In genomic region chr12:12901158-12901791, GRCh38 we compare ENCODE assay signal across 1 cellular context.
A peak's percentile ranks its signal among the peaks of the same experiment; 100 is the strongest.
TF ChIP-seq lines count a peak whose summit lies in the region.

No MANE protein-coding gene starts in this region.

TF ChIP-seq in HEK293, 187 proteins besides CTCF, POLR2A, EP300 and RAD21 (continued from another document and continues in another):
- TF ChIP-seq ZNF473 (tag by site-specific recombination; IDR thresholded peaks at IDR 0.05) (no peak), ZNF214 (tag by site-specific recombination; IDR thresholded peaks at IDR 0.05; ENCODE audit: borderline replicate concordance) (no peak), PRDM1 (tag by site-specific recombination; IDR thresholded peaks at IDR 0.05) (no peak), ZNF155 (tag by site-specific recombination; IDR thresholded peaks at IDR 0.05) (no peak), KLF7 (tag by site-specific recombination; IDR thresholded peaks at IDR 0.05; ENCODE audit: borderline replicate concordance) (no peak), BCL11A (tag by site-specific recombination; IDR thresholded peaks at IDR 0.05; ENCODE audit: low read depth) (no peak), ZBTB1 (tag by site-specific recombination; IDR thresholded peaks at IDR 0.05) (no peak), MYNN (tag by site-specific recombination; IDR thresholded peaks at IDR 0.05; ENCODE audit: borderline replicate concordance) (no peak), BCL11B (tag by site-specific recombination; IDR thresholded peaks at IDR 0.05; ENCODE audit: low read depth) (no peak), ZNF16 (tag by site-specific recombination; IDR thresholded peaks at IDR 0.05; ENCODE audit: low read depth) (no peak), ZNF624 (tag by site-specific recombination; IDR thresholded peaks at IDR 0.05) (no peak), ZBTB7A (tag by site-specific recombination; IDR thresholded peaks at IDR 0.05; ENCODE audit: low read depth) (no peak), ZNF121 (tag by site-specific recombination; IDR thresholded peaks at IDR 0.05) (no peak), ZNF366 (tag by site-specific recombination; conservative IDR thresholded peaks at IDR 0.05) (no peak; the same call in 1 of the 2 replicates), PBX3 (CRISPR knock-in tag; IDR thresholded peaks at IDR 0.05) (no peak), ZNF610 (tag by site-specific recombination; IDR thresholded peaks at IDR 0.05; ENCODE audit: borderline replicate concordance) (no peak), ZNF707 (tag by site-specific recombination; IDR thresholded peaks at IDR 0.05) (no peak), ZNF140 (tag by site-specific recombination; IDR thresholded peaks at IDR 0.05) (no peak), ZSCAN16 (tag by site-specific recombination; IDR thresholded peaks at IDR 0.05) (0 out of 2 replicates have a peak, but pooled peaks have one; percentile 26), ZNF449 (tag by site-specific recombination; IDR thresholded peaks at IDR 0.05) (no peak), ZBTB8A (tag by site-specific recombination; IDR thresholded peaks at IDR 0.05) (no peak), ZXDB (tag by site-specific recombination; IDR thresholded peaks at IDR 0.05) (no peak), ZFP3 (tag by site-specific recombination; IDR thresholded peaks at IDR 0.05; ENCODE audit: low read depth) (no peak), GFI1B (tag by site-specific recombination; IDR thresholded peaks at IDR 0.05) (no peak), ZNF248 (tag by site-specific recombination; IDR thresholded peaks at IDR 0.05) (no peak), TRIM28 (IDR thresholded peaks at IDR 0.05; ENCODE audit: borderline replicate concordance, low read length) (no peak; the same call in 1 of the 2 replicates), ZNF391 (tag by site-specific recombination; IDR thresholded peaks at IDR 0.05; ENCODE audit: borderline replicate concordance, low read depth) (no peak), ZEB2 (tag by site-specific recombination; IDR thresholded peaks at IDR 0.05) (0 out of 2 replicates have a peak, but pooled peaks have one; percentile 11), ZNF776 (tag by site-specific recombination; IDR thresholded peaks at IDR 0.05; ENCODE audit: borderline replicate concordance) (no peak), ZBTB17 (tag by site-specific recombination; IDR thresholded peaks at IDR 0.05) (peak; percentile 81), HOXC10 (CRISPR knock-in tag; IDR thresholded peaks at IDR 0.05) (no peak), ZNF501 (tag by site-specific recombination; IDR thresholded peaks at IDR 0.05) (0 out of 2 replicates have a peak, but pooled peaks have one; percentile 38), ZNF558 (tag by site-specific recombination; IDR thresholded peaks at IDR 0.05) (no peak), ZNF645 (tag by site-specific recombination; IDR thresholded peaks at IDR 0.05) (no peak), ZNF529 (tag by site-specific recombination; IDR thresholded peaks at IDR 0.05; ENCODE audit: insufficient replicate concordance) (no peak), ZNF23 (tag by site-specific recombination; IDR thresholded peaks at IDR 0.05; ENCODE audit: borderline replicate concordance) (no peak), ZNF394 (tag by site-specific recombination; IDR thresholded peaks at IDR 0.05; ENCODE audit: borderline replicate concordance) (peak; percentile 39; the same call in 1 of the 2 replicates), ZNF488 (tag by site-specific recombination; IDR thresholded peaks at IDR 0.05) (no peak), ZNF354C (tag by site-specific recombination; IDR thresholded peaks at IDR 0.05; ENCODE audit: borderline replicate concordance, low read depth) (no peak), ZFP69B (tag by site-specific recombination; IDR thresholded peaks at IDR 0.05) (no peak), ZNF768 (tag by site-specific recombination; IDR thresholded peaks at IDR 0.05) (no peak), ZBTB49 (tag by site-specific recombination; IDR thresholded peaks at IDR 0.05; ENCODE audit: low read depth) (no peak), ZNF596 (tag by site-specific recombination; IDR thresholded peaks at IDR 0.05) (no peak)
- TF ChIP-seq, protein P1, sequence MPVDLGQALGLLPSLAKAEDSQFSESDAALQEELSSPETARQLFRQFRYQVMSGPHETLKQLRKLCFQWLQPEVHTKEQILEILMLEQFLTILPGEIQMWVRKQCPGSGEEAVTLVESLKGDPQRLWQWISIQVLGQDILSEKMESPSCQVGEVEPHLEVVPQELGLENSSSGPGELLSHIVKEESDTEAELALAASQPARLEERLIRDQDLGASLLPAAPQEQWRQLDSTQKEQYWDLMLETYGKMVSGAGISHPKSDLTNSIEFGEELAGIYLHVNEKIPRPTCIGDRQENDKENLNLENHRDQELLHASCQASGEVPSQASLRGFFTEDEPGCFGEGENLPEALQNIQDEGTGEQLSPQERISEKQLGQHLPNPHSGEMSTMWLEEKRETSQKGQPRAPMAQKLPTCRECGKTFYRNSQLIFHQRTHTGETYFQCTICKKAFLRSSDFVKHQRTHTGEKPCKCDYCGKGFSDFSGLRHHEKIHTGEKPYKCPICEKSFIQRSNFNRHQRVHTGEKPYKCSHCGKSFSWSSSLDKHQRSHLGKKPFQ (tag by site-specific recombination; IDR thresholded peaks at IDR 0.05) = no peak
- TF ChIP-seq, protein P2, sequence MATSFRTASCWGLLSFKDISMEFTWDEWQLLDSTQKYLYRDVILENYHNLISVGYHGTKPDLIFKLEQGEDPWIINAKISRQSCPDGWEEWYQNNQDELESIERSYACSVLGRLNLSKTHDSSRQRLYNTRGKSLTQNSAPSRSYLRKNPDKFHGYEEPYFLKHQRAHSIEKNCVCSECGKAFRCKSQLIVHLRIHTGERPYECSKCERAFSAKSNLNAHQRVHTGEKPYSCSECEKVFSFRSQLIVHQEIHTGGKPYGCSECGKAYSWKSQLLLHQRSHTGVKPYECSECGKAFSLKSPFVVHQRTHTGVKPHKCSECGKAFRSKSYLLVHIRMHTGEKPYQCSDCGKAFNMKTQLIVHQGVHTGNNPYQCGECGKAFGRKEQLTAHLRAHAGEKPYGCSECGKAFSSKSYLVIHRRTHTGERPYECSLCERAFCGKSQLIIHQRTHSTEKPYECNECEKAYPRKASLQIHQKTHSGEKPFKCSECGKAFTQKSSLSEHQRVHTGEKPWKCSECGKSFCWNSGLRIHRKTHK (tag by site-specific recombination; IDR thresholded peaks at IDR 0.05) = no peak
- TF ChIP-seq, protein P3, sequence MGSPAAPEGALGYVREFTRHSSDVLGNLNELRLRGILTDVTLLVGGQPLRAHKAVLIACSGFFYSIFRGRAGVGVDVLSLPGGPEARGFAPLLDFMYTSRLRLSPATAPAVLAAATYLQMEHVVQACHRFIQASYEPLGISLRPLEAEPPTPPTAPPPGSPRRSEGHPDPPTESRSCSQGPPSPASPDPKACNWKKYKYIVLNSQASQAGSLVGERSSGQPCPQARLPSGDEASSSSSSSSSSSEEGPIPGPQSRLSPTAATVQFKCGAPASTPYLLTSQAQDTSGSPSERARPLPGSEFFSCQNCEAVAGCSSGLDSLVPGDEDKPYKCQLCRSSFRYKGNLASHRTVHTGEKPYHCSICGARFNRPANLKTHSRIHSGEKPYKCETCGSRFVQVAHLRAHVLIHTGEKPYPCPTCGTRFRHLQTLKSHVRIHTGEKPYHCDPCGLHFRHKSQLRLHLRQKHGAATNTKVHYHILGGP (tag by site-specific recombination; IDR thresholded peaks at IDR 0.05) = no peak
- TF ChIP-seq, protein P4, sequence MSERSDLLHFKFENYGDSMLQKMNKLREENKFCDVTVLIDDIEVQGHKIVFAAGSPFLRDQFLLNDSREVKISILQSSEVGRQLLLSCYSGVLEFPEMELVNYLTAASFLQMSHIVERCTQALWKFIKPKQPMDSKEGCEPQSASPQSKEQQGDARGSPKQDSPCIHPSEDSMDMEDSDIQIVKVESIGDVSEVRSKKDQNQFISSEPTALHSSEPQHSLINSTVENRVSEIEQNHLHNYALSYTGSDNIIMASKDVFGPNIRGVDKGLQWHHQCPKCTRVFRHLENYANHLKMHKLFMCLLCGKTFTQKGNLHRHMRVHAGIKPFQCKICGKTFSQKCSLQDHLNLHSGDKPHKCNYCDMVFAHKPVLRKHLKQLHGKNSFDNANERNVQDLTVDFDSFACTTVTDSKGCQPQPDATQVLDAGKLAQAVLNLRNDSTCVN (tag by site-specific recombination; optimal IDR thresholded peaks at IDR 0.05) = no peak
- TF ChIP-seq, protein P5, sequence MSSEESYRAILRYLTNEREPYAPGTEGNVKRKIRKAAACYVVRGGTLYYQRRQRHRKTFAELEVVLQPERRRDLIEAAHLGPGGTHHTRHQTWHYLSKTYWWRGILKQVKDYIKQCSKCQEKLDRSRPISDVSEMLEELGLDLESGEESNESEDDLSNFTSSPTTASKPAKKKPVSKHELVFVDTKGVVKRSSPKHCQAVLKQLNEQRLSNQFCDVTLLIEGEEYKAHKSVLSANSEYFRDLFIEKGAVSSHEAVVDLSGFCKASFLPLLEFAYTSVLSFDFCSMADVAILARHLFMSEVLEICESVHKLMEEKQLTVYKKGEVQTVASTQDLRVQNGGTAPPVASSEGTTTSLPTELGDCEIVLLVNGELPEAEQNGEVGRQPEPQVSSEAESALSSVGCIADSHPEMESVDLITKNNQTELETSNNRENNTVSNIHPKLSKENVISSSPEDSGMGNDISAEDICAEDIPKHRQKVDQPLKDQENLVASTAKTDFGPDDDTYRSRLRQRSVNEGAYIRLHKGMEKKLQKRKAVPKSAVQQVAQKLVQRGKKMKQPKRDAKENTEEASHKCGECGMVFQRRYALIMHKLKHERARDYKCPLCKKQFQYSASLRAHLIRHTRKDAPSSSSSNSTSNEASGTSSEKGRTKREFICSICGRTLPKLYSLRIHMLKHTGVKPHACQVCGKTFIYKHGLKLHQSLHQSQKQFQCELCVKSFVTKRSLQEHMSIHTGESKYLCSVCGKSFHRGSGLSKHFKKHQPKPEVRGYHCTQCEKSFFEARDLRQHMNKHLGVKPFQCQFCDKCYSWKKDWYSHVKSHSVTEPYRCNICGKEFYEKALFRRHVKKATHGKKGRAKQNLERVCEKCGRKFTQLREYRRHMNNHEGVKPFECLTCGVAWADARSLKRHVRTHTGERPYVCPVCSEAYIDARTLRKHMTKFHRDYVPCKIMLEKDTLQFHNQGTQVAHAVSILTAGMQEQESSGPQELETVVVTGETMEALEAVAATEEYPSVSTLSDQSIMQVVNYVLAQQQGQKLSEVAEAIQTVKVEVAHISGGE (tag by site-specific recombination; conservative IDR thresholded peaks at IDR 0.05; ENCODE audit: low read depth) = no peak
- TF ChIP-seq, protein P6, sequence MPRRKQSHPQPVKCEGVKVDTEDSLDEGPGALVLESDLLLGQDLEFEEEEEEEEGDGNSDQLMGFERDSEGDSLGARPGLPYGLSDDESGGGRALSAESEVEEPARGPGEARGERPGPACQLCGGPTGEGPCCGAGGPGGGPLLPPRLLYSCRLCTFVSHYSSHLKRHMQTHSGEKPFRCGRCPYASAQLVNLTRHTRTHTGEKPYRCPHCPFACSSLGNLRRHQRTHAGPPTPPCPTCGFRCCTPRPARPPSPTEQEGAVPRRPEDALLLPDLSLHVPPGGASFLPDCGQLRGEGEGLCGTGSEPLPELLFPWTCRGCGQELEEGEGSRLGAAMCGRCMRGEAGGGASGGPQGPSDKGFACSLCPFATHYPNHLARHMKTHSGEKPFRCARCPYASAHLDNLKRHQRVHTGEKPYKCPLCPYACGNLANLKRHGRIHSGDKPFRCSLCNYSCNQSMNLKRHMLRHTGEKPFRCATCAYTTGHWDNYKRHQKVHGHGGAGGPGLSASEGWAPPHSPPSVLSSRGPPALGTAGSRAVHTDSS (tag by site-specific recombination; IDR thresholded peaks at IDR 0.05) = no peak
